10 cellular contexts compared by ENCODE assay signal in genomic region chr19:18373407-18373891, GRCh38. TPM values are rescaled to one million over a fixed set of nuclear protein-coding genes. Genes with fewer than 3 reads are reported as not detected.
DNase-seq lines count a peak whose midpoint lies in the region; ATAC-seq and TF ChIP-seq lines count a peak whose summit lies in the region.
"Had no signal": no experiment of that assay in that cellular context is flagged by ENCODE, and none has a peak within 500 bp of the region (broad histone marks: within the 10 kb centered on the region; RNA-seq: fewer than 3 reads in every experiment).

No MANE protein-coding gene starts in this region.

- no peaks in the 10 kb centered on the region for H3K36me3 Mint-ChIP-seq in effector memory CD8-positive, alpha-beta T cell (ENCODE audit: insufficient read depth)
- H3K36me3 Mint-ChIP-seq: naive B cell had no signal

- no peaks in the 10 kb centered on the region for H3K9me3 ChIP-seq in BLaER1 treated with 17β-estradiol and CSF1 and Interleukin-3, amounts not matched to agents 10 nM and 100 nM (replicated peaks in 1 of 11)
- H3K9me3 ChIP-seq in Panc1 (ENCODE audit: control insufficient read depth, insufficient read depth, low read depth, low read length) (no peaks in the 10 kb centered on the region), ovary (no peaks in the 10 kb centered on the region)

- H3K4me3 ChIP-seq in BLaER1 treated with 17β-estradiol and CSF1 and Interleukin-3, amounts not matched to agents 10 nM and 100 nM: peak overlapping the region in 5 of 10 experiments; percentile 3 to 22 (median 6); a peak in 5 of 20 replicates
- H3K4me3 ChIP-seq in Panc1 (ENCODE audit: low read depth in 2 of 2, low read length in 2 of 2) (no peak overlapping the region), ovary (no peak overlapping the region)

- DNase-seq in Panc1 (ENCODE audit: low read depth, low spot score) (no peak), ovary (no peak), SHP77 (lab: John Stamatoyannopoulos, UW) (no peak), NCI-H526 treated with DMSO at 0.1 percent for 48 hours (lab: John Stamatoyannopoulos, UW) (no peak)
- no peak for DNase-seq in effector memory CD8-positive, alpha-beta T cell
- DNase-seq: activated CD4-positive, alpha-beta T cell treated with anti-CD3 and anti-CD28 coated beads, Interleukin-2, amount 50 U/mL, for 1 hour; naive B cell had no signal

- no peak for TF ChIP-seq CTCF in Panc1 (IDR thresholded peaks at IDR 0.05)
- no peak for TF ChIP-seq CTCF in ovary (IDR thresholded peaks at IDR 0.05)

- TF ChIP-seq EP300 in ovary (IDR thresholded peaks at IDR 0.05): no peak

- CTCF ChIA-PET in Panc1 (lab: Charles Lee): no interaction called here

- H3K27ac Mint-ChIP-seq in effector memory CD8-positive, alpha-beta T cell: peak overlapping the region; percentile 13 to 62

- H3K36me3 ChIP-seq in BLaER1 treated with 17β-estradiol and CSF1 and Interleukin-3, amounts not matched to agents 10 nM and 100 nM: peaks cover 0 to 12% (median 0%) of the 10 kb centered on the region in 11 experiments; a peak in 4 of 22 replicates
- no peaks in the 10 kb centered on the region for H3K36me3 ChIP-seq in Panc1 (ENCODE audit: control insufficient read depth, insufficient read depth, low read length)
- no peaks in the 10 kb centered on the region for H3K36me3 ChIP-seq in ovary

- no TSS peak for BruUV-seq in Panc1 (replicated peaks; lab: Mats Ljungman, UMichigan)

- intact Hi-C loops in Panc1 (cut with micrococcal nuclease; ENCODE audit: unreplicated experiment) (no loop called here), ovary (cut with DNase I) (no loop called here)

- peak overlapping the region; percentile 45 to 62 for H3K4me3 Mint-ChIP-seq in effector memory CD8-positive, alpha-beta T cell

- peak overlapping the region; percentile 69 to 83 (median 75) for H3K9ac ChIP-seq in BLaER1 treated with 17β-estradiol and CSF1 and Interleukin-3, amounts not matched to agents 10 nM and 100 nM

- peaks cover 9 to 10% of the 10 kb centered on the region in 2 donors for H3K4me1 Mint-ChIP-seq in effector memory CD8-positive, alpha-beta T cell (ENCODE audit: low read depth in 2 of 2)

- TF ChIP-seq POLR2A in ovary (IDR thresholded peaks at IDR 0.05): no peak

- in situ Hi-C loops in Panc1 (cut with HindIII; ENCODE audit: low pct_unique_long_range_greater_than_20kb, low sequenced_read_pairs): no loop called here

- peaks cover 46 to 94% (median 68%) of the 10 kb centered on the region in 10 experiments for H3K4me1 ChIP-seq in BLaER1 treated with 17β-estradiol and CSF1 and Interleukin-3, amounts not matched to agents 10 nM and 100 nM
- H3K4me1 ChIP-seq in Panc1 (ENCODE audit: control insufficient read depth, insufficient read depth, low read length) (peaks cover 36% of the 10 kb centered on the region), ovary (ENCODE audit: insufficient read depth) (peaks cover 9% of the 10 kb centered on the region)

- no peaks in the 10 kb centered on the region for H4K20me1 ChIP-seq in BLaER1 treated with 17β-estradiol and CSF1 and Interleukin-3, amounts not matched to agents 10 nM and 100 nM

- peak overlapping the region; percentile 83 to 96 (median 90) for H3K27ac ChIP-seq in BLaER1 treated with 17β-estradiol and CSF1 and Interleukin-3, amounts not matched to agents 10 nM and 100 nM
- H3K27ac ChIP-seq in Panc1 (ENCODE audit: low read length) (peak overlapping the region; percentile 99), ovary (peak overlapping the region; percentile 9 to 77)

- 62 to 72% (median 68%) methylated on average over 4 of the region's 4 CpGs for WGBS in ovary, 3 donors

- ATAC-seq in Panc1 (no peak), HG02623 (IDR thresholded peaks at IDR 0.05; ENCODE audit: unreplicated experiment) (no peak), HG02885 (IDR thresholded peaks at IDR 0.05; ENCODE audit: poor library complexity, unreplicated experiment) (no peak)
- no peak for ATAC-seq in effector memory CD8-positive, alpha-beta T cell (replicated peaks)

- no peaks in the 10 kb centered on the region for H3K9me3 Mint-ChIP-seq in effector memory CD8-positive, alpha-beta T cell
- H3K9me3 Mint-ChIP-seq: naive B cell had no signal

- H3K27me3 Mint-ChIP-seq in effector memory CD8-positive, alpha-beta T cell: no peaks in the 10 kb centered on the region

- POLR2A ChIA-PET in Panc1 (lab: Charles Lee): no interaction called here

- H3K27me3 ChIP-seq in BLaER1 treated with 17β-estradiol and CSF1 and Interleukin-3, amounts not matched to agents 10 nM and 100 nM: no peaks in the 10 kb centered on the region
- H3K27me3 ChIP-seq in Panc1 (ENCODE audit: control insufficient read depth, insufficient read depth, low read length): no peaks in the 10 kb centered on the region
- no peaks in the 10 kb centered on the region for H3K27me3 ChIP-seq in ovary

- peak overlapping the region; percentile 74 to 94 (median 83) for H3K4me2 ChIP-seq in BLaER1 treated with 17β-estradiol and CSF1 and Interleukin-3, amounts not matched to agents 10 nM and 100 nM

RNA-seq across cellular contexts. Expression of gene GDF15, which starts 12.5 kb away (rescaled TPM):
- 335 TPM for total RNA-seq in Panc1 (2021; ENCODE audit: unreplicated experiment)
- polyA plus RNA-seq in Panc1 (2012; ENCODE audit: insufficient read length): 712 TPM
- 10 to 100 TPM in 2 of 7 donors, 1 to 10 TPM in 5; 1.5 to 20.9 (median 3.7) TPM for total RNA-seq in ovary
- polyA plus RNA-seq in ovary: 1 to 10 TPM in 1 of 2 donors, under 1 TPM in 1; 0.67 to 2.7 TPM

RNA-seq across cellular contexts. Expression of gene LRRC25, which starts 24.0 kb away (rescaled TPM):
- 0.15 TPM for total RNA-seq in Panc1 (2021; ENCODE audit: unreplicated experiment)
- 0.15 TPM for polyA plus RNA-seq in Panc1 (2012; ENCODE audit: insufficient read length)
- total RNA-seq in ovary: 1 to 10 TPM; 1.8 to 9.2 (median 2.4) TPM
- 1 to 10 TPM; 1.4 to 3.2 TPM for polyA plus RNA-seq in ovary

RNA-seq across cellular contexts. Expression of gene PGPEP1, which starts 33.1 kb away (rescaled TPM):
- total RNA-seq in Panc1 (2021; ENCODE audit: unreplicated experiment) (36.3 TPM), ovary (10 to 100 TPM in 6 of 7 donors, 1 to 10 TPM in 1; 9.3 to 64.5 (median 50.3) TPM)
- 24.0 TPM for polyA plus RNA-seq in Panc1 (2012; ENCODE audit: insufficient read length)
- polyA plus RNA-seq in ovary: 10 to 100 TPM; 13.8 to 16.9 TPM

RNA-seq across cellular contexts. Expression of gene SSBP4, which starts 45.7 kb away (rescaled TPM):
- total RNA-seq in Panc1 (2021; ENCODE audit: unreplicated experiment) (128 TPM), ovary (100 to 1,000 TPM in 2 of 7 donors, 10 to 100 TPM in 5; 58.9 to 124 (median 88.3) TPM)
- polyA plus RNA-seq in Panc1 (2012; ENCODE audit: insufficient read length): 185 TPM
- polyA plus RNA-seq in ovary: 10 to 100 TPM in 1 of 2 donors, 1 to 10 TPM in 1; 4.6 to 90.3 TPM

RNA-seq across cellular contexts. Expression of gene LSM4, which starts 50.6 kb away (rescaled TPM):
- 209 TPM for total RNA-seq in Panc1 (2021; ENCODE audit: unreplicated experiment)
- 226 TPM for polyA plus RNA-seq in Panc1 (2012; ENCODE audit: insufficient read length)
- 100 to 1,000 TPM in 1 of 7 donors, 10 to 100 TPM in 6; 45.0 to 121 (median 77.3) TPM for total RNA-seq in ovary
- polyA plus RNA-seq in ovary: 10 to 100 TPM; 38.3 to 66.0 TPM

Comparison
In these comparisons a context has a peak if more than half of its experiments do, and no peak if none do; other contexts are left out.
1. H3K27ac ChIP-seq: peak in every context shown above with its lines; median percentile 99 in Panc1; 90 in BLaER1 treated with 17β-estradiol and CSF1 and Interleukin-3, amounts not matched to agents 10 nM and 100 nM; 43 in ovary.
2. RNA of gene GDF15, which starts 12.5 kb away (total RNA-seq): 335 TPM in Panc1 (single experiment); 1.5 to 20.9 TPM in ovary; every median in the first group is over 10 times any median in the second.